ENCODE assay signal across 20 cellular contexts in the genomic region with DNA sequence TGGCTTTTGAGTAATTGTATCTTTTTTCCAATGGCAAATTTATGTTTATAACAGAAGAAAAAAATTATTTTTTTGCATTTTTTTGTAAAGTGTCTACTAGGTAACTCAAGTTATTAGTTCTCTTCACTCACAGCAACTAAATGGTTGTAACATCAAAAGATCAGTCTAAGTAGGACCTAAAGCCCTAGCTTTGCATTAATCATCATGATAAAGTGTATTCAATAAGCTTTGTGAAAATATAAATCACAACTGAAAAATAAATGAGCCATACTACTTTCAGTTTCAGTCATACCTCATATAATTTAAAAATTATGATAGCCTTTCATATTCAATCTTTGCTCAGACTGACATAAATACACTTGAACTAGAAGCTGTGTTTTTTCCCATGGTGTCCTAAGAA.
"Had no signal": no experiment of that assay in that cellular context is flagged by ENCODE, and none has a peak within 500 bp of the region (broad histone marks: within the 10 kb centered on the region; RNA-seq: fewer than 3 reads in every experiment).

No MANE protein-coding gene starts in this region.

- H3K4me3 Mint-ChIP-seq: naive B cell, nephron had no signal

- H3K36me3 Mint-ChIP-seq: naive B cell had no signal

- ATAC-seq: left cardiac atrium, lower lobe of right lung, right cardiac atrium had no signal

- DNase-seq: effector CD4-positive, alpha-beta T cell; foreskin melanocyte; head of caudate nucleus; kidney; left cardiac atrium; left ventricle myocardium inferior; lower lobe of right lung; mesenchymal stem cell; naive B cell; occipital lobe; pancreas; right cardiac atrium; small intestine; stimulated activated CD4-positive, alpha-beta T cell treated with anti-CD3 and anti-CD28 coated beads, Interleukin-12 subunit alpha, Interleukin-12 subunit beta, amount 100 ng/mL, for 4 hours; stimulated activated naive CD4-positive, alpha-beta T cell treated with Interleukin-2 at 50 U/mL for 16 hours; tibial artery; upper lobe of left lung; uterus had no signal

- H3K27ac Mint-ChIP-seq: nephron, progenitor cell of endocrine pancreas had no signal

- H3K27me3 Mint-ChIP-seq: naive B cell, progenitor cell of endocrine pancreas had no signal

- H3K9me3 Mint-ChIP-seq: naive B cell, nephron had no signal
